ENCODE assay signal across 8 cellular contexts in genomic region chr19:35045667-35046300, GRCh38. TPM values are rescaled to one million over a fixed set of nuclear protein-coding genes. Genes with fewer than 3 reads are reported as not detected.
DNase-seq lines count a peak whose midpoint lies in the region; ATAC-seq, FAIRE-seq and TF ChIP-seq lines count a peak whose summit lies in the region.

No MANE protein-coding gene starts in this region.

- no peaks in the 10 kb centered on the region for H3K9me3 ChIP-seq in kidney (ENCODE audit: control insufficient read depth in 1 of 2, low read length in 2 of 2)

- TF ChIP-seq POLR2A in GM12891 (IDR thresholded peaks at IDR 0.05; ENCODE audit: low read depth, low read length) = no peak

- no peaks in the 10 kb centered on the region for H3K36me3 Mint-ChIP-seq in activated B cell treated with CpG ODN at 0.5 μM for 24 hours (ENCODE audit: low read depth)

- H3K9ac ChIP-seq in kidney (ENCODE audit: low read length in 2 of 2) = no peak overlapping the region

- peaks cover 10% of the 10 kb centered on the region for H3K27me3 ChIP-seq in foreskin keratinocyte

- ATAC-seq in activated B cell treated with CpG ODN at 0.5 μM for 24 hours (ENCODE audit: low read depth) = peak; percentile 90
- peak; percentile 73 for ATAC-seq in foreskin keratinocyte

- peaks cover 0 to 4% of the 10 kb centered on the region in 2 donors for H3K36me3 ChIP-seq in kidney (ENCODE audit: control insufficient read depth in 1 of 2, insufficient read depth in 2 of 2, low read length in 2 of 2)

- FAIRE-seq in GM12891 (lab: Jason Lieb, UNC) (peak; percentile 96), kidney (lab: Jason Lieb, UNC) (no peak)

- TF ChIP-seq CTCF in AG09319 (IDR thresholded peaks at IDR 0.05; ENCODE audit: low read depth, low read length) (peak; percentile 24), activated B cell treated with CpG ODN at 0.5 μM for 24 hours (IDR thresholded peaks at IDR 0.05) (no peak), foreskin keratinocyte (conservative IDR thresholded peaks at IDR 0.05) (peak; percentile 54), kidney (IDR thresholded peaks at IDR 0.05; ENCODE audit: borderline replicate concordance, extremely low read depth, insufficient read depth) (no peak)

- no peaks in the 10 kb centered on the region for H3K9me3 Mint-ChIP-seq in activated B cell treated with CpG ODN at 0.5 μM for 24 hours

- peaks cover 24% of the 10 kb centered on the region for H3K4me1 Mint-ChIP-seq in activated B cell treated with CpG ODN at 0.5 μM for 24 hours

- H3K27ac Mint-ChIP-seq in activated B cell treated with CpG ODN at 0.5 μM for 24 hours = no peak overlapping the region

- no peaks in the 10 kb centered on the region for H3K4me1 ChIP-seq in foreskin keratinocyte
- H3K4me1 ChIP-seq in kidney (ENCODE audit: control insufficient read depth in 1 of 2, insufficient read depth in 1 of 2, low read depth in 1 of 2, low read length in 2 of 2) = peaks cover 15 to 46% of the 10 kb centered on the region in 2 donors

- DNase-seq in AG09319 (ENCODE audit: extremely low read depth, low read depth) (no peak), GM12891 (ENCODE audit: insufficient read length, low spot score) (peak; percentile 83), HT-29 (ENCODE audit: low spot score) (peak; percentile 63), activated B cell treated with CpG ODN at 0.5 μM for 24 hours (no peak), foreskin keratinocyte (peak in 1 of 2 donors; percentile 25), superior temporal gyrus (ENCODE audit: extremely low spot score) (peak; percentile 72), kidney (no peak), NCI-H2029 (lab: John Stamatoyannopoulos, UW) (no peak)

- peaks cover 3% of the 10 kb centered on the region for H3K27me3 Mint-ChIP-seq in activated B cell treated with CpG ODN at 0.5 μM for 24 hours

- no peak overlapping the region for H3K4me3 Mint-ChIP-seq in activated B cell treated with CpG ODN at 0.5 μM for 24 hours

- H3K27ac ChIP-seq in foreskin keratinocyte = no peak overlapping the region
- H3K27ac ChIP-seq in kidney (ENCODE audit: low read depth in 2 of 2, low read length in 2 of 2) = no peak overlapping the region

- H3K4me3 ChIP-seq in kidney (ENCODE audit: low read length in 2 of 2) = no peak overlapping the region

- POLR2A ChIA-PET in activated B cell treated with CpG ODN at 0.5 μM for 24 hours (lab: Charles Lee) = interaction anchor here (0.6 kb wide), 1 partner anchor 47 kb away, joined by 3 read pairs; no protein-coding TSS in a partner anchor

- CTCF ChIA-PET in activated B cell treated with CpG ODN at 0.5 μM for 24 hours (lab: Charles Lee) = interaction anchor here (0.7 to 2.4 kb wide), 4 partner anchors 7 to 45 kb away, joined by 3 to 6 read pairs (median 4); no protein-coding TSS in a partner anchor

- intact Hi-C loops in activated B cell treated with CpG ODN at 0.5 μM for 24 hours (cut with micrococcal nuclease) (loop anchor here (1.0 to 2.0 kb wide), 2 partner anchors 45 to 73 kb away; no protein-coding TSS in a partner anchor), kidney (cut with DNase I) (no loop called here)

TF ChIP-seq in GM12891, 5 proteins besides CTCF, POLR2A, EP300 and RAD21:
- TF ChIP-seq PAX5 (IDR thresholded peaks at IDR 0.05; ENCODE audit: insufficient read depth, low read length, severe bottlenecking) (no peak), POLR2AphosphoS5 (IDR thresholded peaks at IDR 0.05; ENCODE audit: low read depth, low read length) (no peak), TAF1 (IDR thresholded peaks at IDR 0.05; ENCODE audit: low read depth, low read length) (no peak), POU2F2 (IDR thresholded peaks at IDR 0.05; ENCODE audit: low read depth, low read length) (no peak), SPI1 (IDR thresholded peaks at IDR 0.05; ENCODE audit: low read depth, low read length) (no peak)

RNA-seq across cellular contexts. Expression of gene HPN, which starts 4.3 kb away (rescaled TPM):
- polyA plus RNA-seq in GM12891 (2012; ENCODE audit: low read depth, missing spikeins) = 0.06 TPM
- total RNA-seq in HT-29 (2014; rRNA removed; shearing (Covaris generic)) = 0.42 and 3.0 TPM in 2 replicates
- total RNA-seq in activated B cell treated with CpG ODN at 0.5 μM for 24 hours (not detected in 2 replicates), foreskin keratinocyte (not detected in 2 replicates), kidney (134 TPM)
- polyA plus RNA-seq in foreskin keratinocyte (not detected in 2 replicates), kidney (ENCODE audit: insufficient read depth, low read depth, low replicate concordance) (331 TPM)

RNA-seq across cellular contexts. Expression of gene SCN1B, which starts 15.5 kb away (rescaled TPM):
- 0.18 TPM for polyA plus RNA-seq in GM12891 (2012; ENCODE audit: low read depth, missing spikeins)
- 0.25 and 0.73 TPM in 2 replicates for total RNA-seq in HT-29 (2014; rRNA removed; shearing (Covaris generic))
- total RNA-seq in activated B cell treated with CpG ODN at 0.5 μM for 24 hours = 0.34 and 0.47 TPM in 2 replicates
- 0.21 and 0.48 TPM in 2 replicates for total RNA-seq in foreskin keratinocyte
- polyA plus RNA-seq in foreskin keratinocyte = 0.25 and 0.43 TPM in 2 replicates
- total RNA-seq in kidney = 24.1 TPM
- polyA plus RNA-seq in kidney (ENCODE audit: insufficient read depth, low read depth, low replicate concordance) = 9.6 TPM

RNA-seq across cellular contexts. Expression of gene GRAMD1A, which starts 45.7 kb away (rescaled TPM):
- 58.2 TPM for polyA plus RNA-seq in GM12891 (2012; ENCODE audit: low read depth, missing spikeins)
- 13.2 and 24.8 TPM in 2 replicates for total RNA-seq in HT-29 (2014; rRNA removed; shearing (Covaris generic))
- total RNA-seq in activated B cell treated with CpG ODN at 0.5 μM for 24 hours (52.9 and 54.4 TPM in 2 replicates), foreskin keratinocyte (26.4 and 27.5 TPM in 2 replicates), kidney (87.3 TPM)
- polyA plus RNA-seq in foreskin keratinocyte (34.0 and 38.7 TPM in 2 replicates), kidney (ENCODE audit: insufficient read depth, low read depth, low replicate concordance) (29.8 TPM)

Comparison
In these comparisons a context has a peak if more than half of its experiments do, and no peak if none do; other contexts are left out.
1. DNase-seq: peak in GM12891 (single experiment), HT-29 (single experiment) and superior temporal gyrus (single experiment); none in AG09319 (single experiment), activated B cell treated with CpG ODN at 0.5 μM for 24 hours (single experiment), kidney (single experiment) and NCI-H2029 (single experiment).
2. CTCF ChIP-seq: peak in AG09319 (single experiment) and foreskin keratinocyte (single experiment); none in activated B cell treated with CpG ODN at 0.5 μM for 24 hours (single experiment) and kidney (single experiment).
3. RNA of gene HPN, which starts 4.3 kb away (total RNA-seq): 134 TPM in kidney (single experiment); 0.42 to 3.0 TPM in HT-29, not detected in activated B cell treated with CpG ODN at 0.5 μM for 24 hours and not detected in foreskin keratinocyte; every median in the first group is over 10 times any median in the second.
4. RNA of gene SCN1B, which starts 15.5 kb away (total RNA-seq): 24.1 TPM in kidney (single experiment); 0.34 to 0.47 TPM in activated B cell treated with CpG ODN at 0.5 μM for 24 hours, 0.25 to 0.73 TPM in HT-29 and 0.21 to 0.48 TPM in foreskin keratinocyte; every median in the first group is over 10 times any median in the second.